ENCODE assay signal across 19 cellular contexts in genomic region chr2:237074211-237074993, GRCh38. TPM values are rescaled to one million over a fixed set of nuclear protein-coding genes. Genes with fewer than 3 reads are reported as not detected.
DNase-seq lines count a peak whose midpoint lies in the region; ATAC-seq and TF ChIP-seq lines count a peak whose summit lies in the region.
"Had no signal": no experiment of that assay in that cellular context is flagged by ENCODE, and none has a peak within 500 bp of the region (broad histone marks: within the 10 kb centered on the region; RNA-seq: fewer than 3 reads in every experiment).

No MANE protein-coding gene starts in this region.

- H3K9ac ChIP-seq in smooth muscle cell (ENCODE audit: low read depth) (no peak overlapping the region), Karpas-422 (ENCODE audit: low read length) (no peak overlapping the region)

- H4K20me1 ChIP-seq in smooth muscle cell (ENCODE audit: low read depth) (no peaks in the 10 kb centered on the region), Karpas-422 (ENCODE audit: insufficient read depth, low read depth, low read length) (no peaks in the 10 kb centered on the region)

- DNase-seq in HFFc6 (no peak), dermis microvascular lymphatic vessel endothelial cell (ENCODE audit: low read depth in 2 of 2) (peak; percentile 38 to 69), left ventricle myocardium superior (no peak), smooth muscle cell (lab: John Stamatoyannopoulos, UW; ENCODE audit: unreplicated experiment) (no peak), Karpas-422 (no peak), COLO829 (ENCODE audit: low spot score) (no peak), coronary artery (ENCODE audit: low spot score) (no peak)
- DNase-seq: activated CD4-positive, alpha-beta T cell treated with anti-CD3 and anti-CD28 coated beads for 4 hours; activated naive CD4-positive, alpha-beta T cell treated with Interleukin-2 at 50 U/mL for 16 hours; activated T-cell treated with anti-CD3 and anti-CD28 coated beads, Interleukin-2, amount 50 U/mL, for 48 hours; foreskin melanocyte; H9; NCI-H1694 treated with DMSO at 0.1 percent for 48 hours; NCI-H69 had no signal

- H3K27ac ChIP-seq in smooth muscle cell (ENCODE audit: low read depth) = peak overlapping the region; percentile 81
- no peak overlapping the region for H3K27ac ChIP-seq in Karpas-422 (ENCODE audit: low read length)
- H3K27ac ChIP-seq in coronary artery = no peak overlapping the region
- H3K27ac ChIP-seq: SK-N-MC had no signal

- no peaks in the 10 kb centered on the region for H3K27me3 ChIP-seq in smooth muscle cell (ENCODE audit: low read depth)
- H3K27me3 ChIP-seq in Karpas-422 (ENCODE audit: low read length) = no peaks in the 10 kb centered on the region

- intact Hi-C loops in left ventricle myocardium superior (cut with micrococcal nuclease) = no loop called here

- H3K36me3 ChIP-seq in smooth muscle cell (ENCODE audit: low read depth) (no peaks in the 10 kb centered on the region), Karpas-422 (ENCODE audit: insufficient read depth, low read length) (no peaks in the 10 kb centered on the region)

- H3K27ac Mint-ChIP-seq in HFFc6 = peak overlapping the region; percentile 84
- H3K27ac Mint-ChIP-seq: CD14-positive monocyte; dendritic cell treated with granulocyte-macrophage colony-stimulating factor and Interleukin-4, amounts not matched to agents 40 ng/mL and 50 ng/mL, for 4 days; H9; T-helper 1 cell treated with Interleukin-12 subunit alpha and Interleukin-12 subunit beta and Interleukin-4 antibody, amounts not matched to agents 30 μg/mL and 1 μg/mL, for 36 hours had no signal

- 50% methylated on average over 7 of the region's 7 CpGs for WGBS in smooth muscle cell (ENCODE audit: low lambda C conversion rate)

- H3K79me2 ChIP-seq in smooth muscle cell (ENCODE audit: low read depth) (no peaks in the 10 kb centered on the region), Karpas-422 (ENCODE audit: low read length) (no peaks in the 10 kb centered on the region)

- TF ChIP-seq CTCF in HFFc6 (IDR thresholded peaks at IDR 0.05) = no peak
- TF ChIP-seq CTCF in smooth muscle cell (IDR thresholded peaks at IDR 0.05; ENCODE audit: borderline replicate concordance, insufficient read depth, poor library complexity, severe bottlenecking) = no peak
- no peak for TF ChIP-seq CTCF in coronary artery (IDR thresholded peaks at IDR 0.05)

- ATAC-seq in left ventricle myocardium superior = peak; percentile 45

- no peaks in the 10 kb centered on the region for H3K36me3 Mint-ChIP-seq in HFFc6 (ENCODE audit: low read depth)
- H3K36me3 Mint-ChIP-seq: CD14-positive monocyte had no signal

- H3K4me1 Mint-ChIP-seq in HFFc6 (ENCODE audit: low read depth) = peaks cover 44% of the 10 kb centered on the region
- H3K4me1 Mint-ChIP-seq: H9 had no signal

- peak overlapping the region; percentile 76 for H3K4me2 ChIP-seq in smooth muscle cell
- H3K4me2 ChIP-seq in Karpas-422 (ENCODE audit: low read depth, low read length, poor library complexity, severe bottlenecking) = no peak overlapping the region

- peaks cover 2% of the 10 kb centered on the region for H3K27me3 Mint-ChIP-seq in HFFc6 (ENCODE audit: insufficient read depth)
- H3K27me3 Mint-ChIP-seq: dendritic cell treated with granulocyte-macrophage colony-stimulating factor and Interleukin-4, amounts not matched to agents 40 ng/mL and 50 ng/mL, for 4 days had no signal

- no peaks in the 10 kb centered on the region; the same call in 1 of the 2 replicates for H3K9me3 Mint-ChIP-seq in HFFc6
- H3K9me3 Mint-ChIP-seq: dendritic cell treated with granulocyte-macrophage colony-stimulating factor and Interleukin-4, amounts not matched to agents 40 ng/mL and 50 ng/mL, for 4 days; T-helper 1 cell treated with Interleukin-12 subunit alpha and Interleukin-12 subunit beta and Interleukin-4 antibody, amounts not matched to agents 30 μg/mL and 1 μg/mL, for 36 hours had no signal

- H3K9me3 ChIP-seq in smooth muscle cell (replicated peaks; ENCODE audit: low read depth) (no peaks in the 10 kb centered on the region), Karpas-422 (ENCODE audit: low read length) (no peaks in the 10 kb centered on the region)

- H3F3A ChIP-seq in smooth muscle cell (ENCODE audit: low read depth) = peaks cover 14% of the 10 kb centered on the region

- no peak overlapping the region for H3K4me3 Mint-ChIP-seq in HFFc6
- H3K4me3 Mint-ChIP-seq: CD14-positive monocyte; dendritic cell treated with granulocyte-macrophage colony-stimulating factor and Interleukin-4, amounts not matched to agents 40 ng/mL and 50 ng/mL, for 4 days; H9; T-helper 1 cell treated with Interleukin-12 subunit alpha and Interleukin-12 subunit beta and Interleukin-4 antibody, amounts not matched to agents 30 μg/mL and 1 μg/mL, for 36 hours had no signal

- H2AFZ ChIP-seq in smooth muscle cell (ENCODE audit: low read depth) (no peak overlapping the region), Karpas-422 (ENCODE audit: low read length) (no peak overlapping the region)

- H3K4me1 ChIP-seq in smooth muscle cell (ENCODE audit: low read depth) (no peaks in the 10 kb centered on the region), Karpas-422 (ENCODE audit: low read length) (no peaks in the 10 kb centered on the region)

- no peak overlapping the region for H3K4me3 ChIP-seq in smooth muscle cell
- H3K4me3 ChIP-seq in Karpas-422 (ENCODE audit: low read length) = no peak overlapping the region
- no peak overlapping the region for H3K4me3 ChIP-seq in coronary artery
- H3K4me3 ChIP-seq: lung, SK-N-MC had no signal

- H3K9me2 ChIP-seq in Karpas-422 (replicated peaks; ENCODE audit: insufficient read depth, low read length) = no peaks in the 10 kb centered on the region

RNA-seq across cellular contexts. Expression of gene COPS8, which starts 11.3 kb away (rescaled TPM):
- 100 to 1,000 TPM in 3 of 6 experiments, 10 to 100 TPM in 3; 86.8 to 107 (median 99.8) TPM for total RNA-seq in HFFc6 (2021; fragmentation: NEBNext Ultra II Directional; extraction: Animal tissue kit (Norgen Biotek cat#: 25700))
- total RNA-seq in dermis microvascular lymphatic vessel endothelial cell (45.1 and 63.7 TPM in 2 replicates), left ventricle myocardium superior (90.7 TPM), smooth muscle cell (159 and 194 TPM in 2 replicates)
- polyA plus RNA-seq in smooth muscle cell = 130 and 132 TPM in 2 replicates
- 105 and 133 TPM in 2 replicates for total RNA-seq in Karpas-422 (2014; rRNA removed; shearing (Covaris generic); ENCODE audit: low replicate concordance)

Comparison
In these comparisons a context has a peak if more than half of its experiments do, and no peak if none do; other contexts are left out.
1. DNase-seq: peak in dermis microvascular lymphatic vessel endothelial cell (2 of 2); none in HFFc6 (single experiment), left ventricle myocardium superior (single experiment), smooth muscle cell (single experiment), Karpas-422 (single experiment), COLO829 (single experiment) and coronary artery (single experiment).